25 cellular contexts compared by ENCODE assay signal in genomic region chr12:116803018-116803736, GRCh38.
DNase-seq lines count a peak whose midpoint lies in the region; ATAC-seq and FAIRE-seq lines count a peak whose summit lies in the region.
"Had no signal": no experiment of that assay in that cellular context is flagged by ENCODE, and none has a peak within 500 bp of the region (broad histone marks: within the 10 kb centered on the region; RNA-seq: fewer than 3 reads in every experiment).

No MANE protein-coding gene starts in this region.

- H3K27me3 Mint-ChIP-seq in activated naive CD4-positive, alpha-beta T cell treated with anti-CD3 and anti-CD28 coated beads, Interleukin-2, amount 50 U/mL, for 24 hours = no peaks in the 10 kb centered on the region
- no peaks in the 10 kb centered on the region for H3K27me3 Mint-ChIP-seq in activated naive CD4-positive, alpha-beta T cell treated with anti-CD3 and anti-CD28 coated beads for 36 hours (ENCODE audit: low read depth)
- H3K27me3 Mint-ChIP-seq in T-helper 17 cell = no peaks in the 10 kb centered on the region
- H3K27me3 Mint-ChIP-seq: T-cell had no signal

- peaks cover 3% of the 10 kb centered on the region for H3K36me3 Mint-ChIP-seq in activated naive CD4-positive, alpha-beta T cell treated with anti-CD3 and anti-CD28 coated beads, Interleukin-2, amount 50 U/mL, for 24 hours
- H3K36me3 Mint-ChIP-seq in activated naive CD4-positive, alpha-beta T cell treated with anti-CD3 and anti-CD28 coated beads for 36 hours (ENCODE audit: low read depth) = peaks cover 9% of the 10 kb centered on the region
- H3K36me3 Mint-ChIP-seq in T-helper 17 cell (ENCODE audit: low read depth) = no peaks in the 10 kb centered on the region
- H3K36me3 Mint-ChIP-seq: immature natural killer cell had no signal

- H3K27ac Mint-ChIP-seq in activated naive CD4-positive, alpha-beta T cell treated with anti-CD3 and anti-CD28 coated beads, Interleukin-2, amount 50 U/mL, for 24 hours = peak overlapping the region; percentile 5
- H3K27ac Mint-ChIP-seq in activated naive CD4-positive, alpha-beta T cell treated with anti-CD3 and anti-CD28 coated beads for 36 hours = no peak overlapping the region
- H3K27ac Mint-ChIP-seq in T-helper 17 cell = peak overlapping the region; percentile 61
- H3K27ac Mint-ChIP-seq: immature natural killer cell, T-cell had no signal

- H3K9me3 ChIP-seq in T-helper 17 cell (ENCODE audit: control insufficient read depth, low read length, poor library complexity, severe bottlenecking) = no peaks in the 10 kb centered on the region
- H3K9me3 ChIP-seq: BE2C, neutrophil had no signal

- FAIRE-seq in frontal cortex (lab: Jason Lieb, UNC) = no peak
- FAIRE-seq: HepG2, small intestine, urothelium cell line had no signal

- no peak for DNase-seq in activated naive CD4-positive, alpha-beta T cell treated with anti-CD3 and anti-CD28 coated beads for 36 hours
- DNase-seq in T-helper 17 cell (no peak), Right ventricle myocardium inferior (ENCODE audit: missing footprints) (no peak), frontal cortex (ENCODE audit: low spot score in 2 of 2) (no peak), T-helper 2 cell (no peak)
- DNase-seq: activated CD8-positive, alpha-beta memory T cell treated with anti-CD3 and anti-CD28 coated beads, Interleukin-2, amount 50 U/mL, for 48 hours; amygdala; BE2C; effector memory CD4-positive, alpha-beta T cell; heart right ventricle; immature natural killer cell; left ventricle myocardium inferior; NCI-H187 treated with DMSO at 0.1 percent for 48 hours; NCI-H446; SHP77; small intestine; stimulated activated CD4-positive, alpha-beta T cell treated with anti-CD3 and anti-CD28 coated beads, Interleukin-4, amount 100 ng/mL, for 1 hour; substantia nigra had no signal

- H3K9me3 Mint-ChIP-seq in activated naive CD4-positive, alpha-beta T cell treated with anti-CD3 and anti-CD28 coated beads, Interleukin-2, amount 50 U/mL, for 24 hours = no peaks in the 10 kb centered on the region
- H3K9me3 Mint-ChIP-seq in activated naive CD4-positive, alpha-beta T cell treated with anti-CD3 and anti-CD28 coated beads for 36 hours = peaks cover 15% of the 10 kb centered on the region

- ATAC-seq in HG03460 (IDR thresholded peaks at IDR 0.05; ENCODE audit: unreplicated experiment) = peak; percentile 63
- peak; percentile 54 for ATAC-seq in T-helper 17 cell
- no peak for ATAC-seq in HG02642 (IDR thresholded peaks at IDR 0.05; ENCODE audit: poor library complexity, unreplicated experiment)
- ATAC-seq in Right ventricle myocardium inferior = no peak
- ATAC-seq: heart right ventricle, HepG2, T-cell had no signal

- H3K4me1 Mint-ChIP-seq in activated naive CD4-positive, alpha-beta T cell treated with anti-CD3 and anti-CD28 coated beads, Interleukin-2, amount 50 U/mL, for 24 hours = peaks cover 3% of the 10 kb centered on the region
- no peaks in the 10 kb centered on the region for H3K4me1 Mint-ChIP-seq in activated naive CD4-positive, alpha-beta T cell treated with anti-CD3 and anti-CD28 coated beads for 36 hours (ENCODE audit: low read depth)
- peaks cover 2% of the 10 kb centered on the region for H3K4me1 Mint-ChIP-seq in T-helper 17 cell
- H3K4me1 Mint-ChIP-seq: immature natural killer cell had no signal

- CTCF ChIA-PET in activated naive CD4-positive, alpha-beta T cell treated with anti-CD3 and anti-CD28 coated beads for 36 hours (lab: Charles Lee) = interaction anchor here (0.6 kb wide), 1 partner anchor 299 kb away, joined by 5 read pairs; no protein-coding TSS in a partner anchor

- intact Hi-C loops in activated naive CD4-positive, alpha-beta T cell treated with anti-CD3 and anti-CD28 coated beads for 36 hours (cut with micrococcal nuclease) = no loop called here
- intact Hi-C loops in Right ventricle myocardium inferior (cut with DNase I) = no loop called here

- no peak overlapping the region for H3K4me3 Mint-ChIP-seq in activated naive CD4-positive, alpha-beta T cell treated with anti-CD3 and anti-CD28 coated beads, Interleukin-2, amount 50 U/mL, for 24 hours
- no peak overlapping the region for H3K4me3 Mint-ChIP-seq in activated naive CD4-positive, alpha-beta T cell treated with anti-CD3 and anti-CD28 coated beads for 36 hours
- peak overlapping the region; percentile 37 for H3K4me3 Mint-ChIP-seq in T-helper 17 cell
- H3K4me3 Mint-ChIP-seq: immature natural killer cell, T-cell had no signal

Comparison
In these comparisons a context has a peak if more than half of its experiments do, and no peak if none do; other contexts are left out.
1. ATAC-seq: peak in HG03460 (single experiment) and T-helper 17 cell (single experiment); none in HG02642 (single experiment) and Right ventricle myocardium inferior (single experiment).